30 cellular contexts compared by ENCODE assay signal in genomic region chr6:38015341-38015740, GRCh38.
"Had no signal": no experiment of that assay in that cellular context is flagged by ENCODE, and none has a peak within 500 bp of the region (broad histone marks: within the 10 kb centered on the region; RNA-seq: fewer than 3 reads in every experiment).

No MANE protein-coding gene starts in this region.

- DNase-seq: activated CD4-positive, alpha-beta memory T cell treated with anti-CD3 and anti-CD28 coated beads, Interleukin-2, amount 10 ng/mL, durations not matched to agents 7 days and 5 days; activated CD4-positive, alpha-beta T cell treated with anti-CD3 and anti-CD28 coated beads for 1 hour; activated CD4-positive, alpha-beta T cell treated with anti-CD3 and anti-CD28 coated beads for 4 hours; activated CD4-positive, alpha-beta T cell treated with anti-CD3 and anti-CD28 coated beads, Interleukin-2, amount 10 ng/mL, durations not matched to agents 7 days and 5 days; activated CD4-positive, alpha-beta T cell treated with anti-CD3 and anti-CD28 coated beads, Interleukin-2, amount 50 U/mL, for 4 hours; activated CD8-positive, alpha-beta memory T cell treated with anti-CD3 and anti-CD28 coated beads, Interleukin-2, amount 50 U/mL, for 48 hours; activated gamma-delta T cell; activated naive CD4-positive, alpha-beta T cell treated with anti-CD3 and anti-CD28 coated beads, Interleukin-2, amount 50 U/mL, for 16 hours; activated naive CD4-positive, alpha-beta T cell treated with Interleukin-2 at 50 U/mL for 16 hours; activated T-cell treated with anti-CD3 and anti-CD28 coated beads for 4 hours; activated T-cell treated with anti-CD3 and anti-CD28 coated beads, Interleukin-2, amount 50 U/mL, for 24 hours; activated T-cell treated with anti-CD3 and anti-CD28 coated beads, Interleukin-2, amount 50 U/mL, for 72 hours; amygdala; aorta; brain microvascular endothelial cell; dorsolateral prefrontal cortex; effector memory CD4-positive, alpha-beta T cell; endodermal cell; foreskin fibroblast; head of caudate nucleus; T-helper 2 cell had no signal

- H3K27me3 ChIP-seq: brain microvascular endothelial cell, dorsolateral prefrontal cortex had no signal

- H3K4me1 Mint-ChIP-seq: endodermal cell, WTC11 had no signal

- H3K27me3 Mint-ChIP-seq: activated CD4-positive, alpha-beta memory T cell treated with anti-CD3 and anti-CD28 coated beads, Interleukin-2, amount 10 ng/mL, durations not matched to agents 7 days and 5 days; activated CD4-positive, alpha-beta T cell treated with anti-CD3 and anti-CD28 coated beads, Interleukin-2, amount 10 ng/mL, durations not matched to agents 7 days and 5 days; activated naive CD8-positive, alpha-beta T cell; activated T-cell treated with anti-CD3 and anti-CD28 coated beads, Interleukin-2, amount 50 U/mL, for 24 hours; central memory CD8-positive, alpha-beta T cell; dendritic cell treated with granulocyte-macrophage colony-stimulating factor and Interleukin-4, amounts not matched to agents 40 ng/mL and 50 ng/mL, for 4 days had no signal

- H3K4me3 ChIP-seq: coronary artery, dorsolateral prefrontal cortex had no signal

- H3K9me3 Mint-ChIP-seq: activated T-cell treated with anti-CD3 and anti-CD28 coated beads, Interleukin-2, amount 50 U/mL, for 72 hours; central memory CD8-positive, alpha-beta T cell had no signal

- H3K36me3 ChIP-seq: brain microvascular endothelial cell had no signal

- ATAC-seq: activated T-cell treated with anti-CD3 and anti-CD28 coated beads, Interleukin-2, amount 50 U/mL, for 72 hours; esophagus mucosa; WTC11 had no signal

- FAIRE-seq: bronchial epithelial cell, frontal cortex had no signal

- H3K27ac Mint-ChIP-seq: activated CD4-positive, alpha-beta memory T cell treated with anti-CD3 and anti-CD28 coated beads, Interleukin-2, amount 10 ng/mL, durations not matched to agents 7 days and 5 days; activated CD4-positive, alpha-beta T cell treated with anti-CD3 and anti-CD28 coated beads, Interleukin-2, amount 10 ng/mL, durations not matched to agents 7 days and 5 days; activated naive CD8-positive, alpha-beta T cell; activated T-cell treated with anti-CD3 and anti-CD28 coated beads, Interleukin-2, amount 50 U/mL, for 24 hours; activated T-cell treated with anti-CD3 and anti-CD28 coated beads, Interleukin-2, amount 50 U/mL, for 72 hours; dendritic cell treated with granulocyte-macrophage colony-stimulating factor and Interleukin-4, amounts not matched to agents 40 ng/mL and 50 ng/mL, for 4 days; endodermal cell; WTC11 had no signal

- H3K27ac ChIP-seq: brain microvascular endothelial cell, coronary artery, dorsolateral prefrontal cortex, VCaP had no signal

- H3K4me3 Mint-ChIP-seq: activated CD4-positive, alpha-beta memory T cell treated with anti-CD3 and anti-CD28 coated beads, Interleukin-2, amount 10 ng/mL, durations not matched to agents 7 days and 5 days; activated CD4-positive, alpha-beta T cell treated with anti-CD3 and anti-CD28 coated beads, Interleukin-2, amount 10 ng/mL, durations not matched to agents 7 days and 5 days; activated naive CD8-positive, alpha-beta T cell; activated T-cell treated with anti-CD3 and anti-CD28 coated beads, Interleukin-2, amount 50 U/mL, for 24 hours; activated T-cell treated with anti-CD3 and anti-CD28 coated beads, Interleukin-2, amount 50 U/mL, for 72 hours; central memory CD8-positive, alpha-beta T cell; dendritic cell treated with granulocyte-macrophage colony-stimulating factor and Interleukin-4, amounts not matched to agents 40 ng/mL and 50 ng/mL, for 4 days; endodermal cell; WTC11 had no signal
